In the genomic region with DNA sequence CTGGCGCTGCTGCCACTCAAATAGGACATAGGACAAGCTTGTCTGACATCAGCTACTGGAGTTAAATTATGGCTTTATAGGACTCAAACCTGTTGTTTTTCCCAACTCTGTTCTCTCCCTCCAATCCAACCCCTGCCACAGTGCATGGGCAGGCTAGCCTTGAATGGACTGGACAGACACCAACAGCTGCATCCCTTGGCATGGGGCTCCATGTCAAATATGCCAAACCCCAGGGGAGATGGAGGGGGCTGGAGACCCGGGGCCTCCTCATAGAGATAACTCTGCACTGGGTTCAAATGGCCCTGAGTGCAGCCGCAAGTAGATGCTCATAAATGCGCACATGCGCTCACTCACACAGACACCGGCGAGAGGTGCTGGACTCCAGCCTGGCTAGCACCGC, we compare ENCODE assay signal across 21 cellular contexts. TPM values are rescaled to one million over a fixed set of nuclear protein-coding genes. Genes with fewer than 3 reads are reported as not detected.
"Had no signal": no experiment of that assay in that cellular context is flagged by ENCODE, and none has a peak within 500 bp of the region (broad histone marks: within the 10 kb centered on the region; RNA-seq: fewer than 3 reads in every experiment).

No MANE protein-coding gene starts in this region.

- H3K27ac Mint-ChIP-seq: activated CD4-positive, alpha-beta memory T cell treated with anti-CD3 and anti-CD28 coated beads, Interleukin-2, amount 10 ng/mL, durations not matched to agents 7 days and 5 days; activated naive CD8-positive, alpha-beta T cell treated with anti-CD3 and anti-CD28 coated beads, Interleukin-2, amount 50 U/mL, for 24 hours; immature natural killer cell; natural killer cell treated with Interleukin-12 subunit alpha and Interleukin-12 subunit beta and Interleukin-15 and Interleukin-18, amount 100 ng/mL, for 72 hours; T-cell had no signal

- H3K4me3 ChIP-seq: lower lobe of right lung, right lobe of liver, spleen, tibial artery had no signal

- H3K36me3 Mint-ChIP-seq: natural killer cell treated with Interleukin-12 subunit alpha and Interleukin-12 subunit beta and Interleukin-15 and Interleukin-18, amount 100 ng/mL, for 72 hours had no signal

- H3K9me3 Mint-ChIP-seq: activated CD4-positive, alpha-beta memory T cell treated with anti-CD3 and anti-CD28 coated beads, Interleukin-2, amount 10 ng/mL, durations not matched to agents 7 days and 5 days; activated naive CD8-positive, alpha-beta T cell treated with anti-CD3 and anti-CD28 coated beads, Interleukin-2, amount 50 U/mL, for 24 hours; immature natural killer cell; natural killer cell treated with Interleukin-12 subunit alpha and Interleukin-12 subunit beta and Interleukin-15 and Interleukin-18, amount 100 ng/mL, for 72 hours; T-cell had no signal

- H3K27ac ChIP-seq: lower lobe of right lung, right lobe of liver had no signal

- H3K27me3 ChIP-seq: right lobe of liver, spleen, tibial artery had no signal

- DNase-seq: activated CD4-positive, alpha-beta memory T cell treated with anti-CD3 and anti-CD28 coated beads, Interleukin-2, amount 10 ng/mL, durations not matched to agents 7 days and 5 days; activated CD4-positive, alpha-beta T cell treated with anti-CD3 and anti-CD28 coated beads for 4 hours; activated CD4-positive, CD25-positive, alpha-beta regulatory T cell; activated effector memory CD4-positive, alpha-beta T cell treated with anti-CD3 and anti-CD28 coated beads, Interleukin-2, amount 50 U/mL, for 16 hours; activated naive CD4-positive, alpha-beta T cell treated with anti-CD3 and anti-CD28 coated beads, Interleukin-2, amount 50 U/mL, for 16 hours; activated naive CD8-positive, alpha-beta T cell treated with anti-CD3 and anti-CD28 coated beads, Interleukin-2, amount 50 U/mL, for 24 hours; cortex of kidney; immature natural killer cell; lower lobe of right lung; nucleus accumbens; right lobe of liver; spleen; stimulated activated CD4-positive, alpha-beta T cell treated with anti-CD3 and anti-CD28 coated beads, Interleukin-4, amount 100 ng/mL, for 1 hour; stimulated activated naive CD8-positive, alpha-beta T cell treated with anti-CD3 and anti-CD28 coated beads, Interleukin-15, Interleukin-2, amounts not matched to agents 100 U/mL and 50 U/mL, for 24 hours; T-cell; tibial artery had no signal

- H3K27me3 Mint-ChIP-seq: activated CD4-positive, alpha-beta memory T cell treated with anti-CD3 and anti-CD28 coated beads, Interleukin-2, amount 10 ng/mL, durations not matched to agents 7 days and 5 days; activated naive CD8-positive, alpha-beta T cell treated with anti-CD3 and anti-CD28 coated beads, Interleukin-2, amount 50 U/mL, for 24 hours; natural killer cell treated with Interleukin-12 subunit alpha and Interleukin-12 subunit beta and Interleukin-15 and Interleukin-18, amount 100 ng/mL, for 72 hours; T-cell had no signal

- H3K9me3 ChIP-seq: lower lobe of right lung, right lobe of liver, spleen, tibial artery had no signal

- H3K4me3 Mint-ChIP-seq: activated CD4-positive, alpha-beta memory T cell treated with anti-CD3 and anti-CD28 coated beads, Interleukin-2, amount 10 ng/mL, durations not matched to agents 7 days and 5 days; activated naive CD8-positive, alpha-beta T cell treated with anti-CD3 and anti-CD28 coated beads, Interleukin-2, amount 50 U/mL, for 24 hours; immature natural killer cell; natural killer cell treated with Interleukin-12 subunit alpha and Interleukin-12 subunit beta and Interleukin-15 and Interleukin-18, amount 100 ng/mL, for 72 hours; T-cell had no signal

RNA-seq across cellular contexts. Expression of a gene that starts 28.9 kb away (rescaled TPM):
- total RNA-seq: cerebellum, epithelial cell of proximal tubule, fibroblast of villous mesenchyme, kidney epithelial cell had no signal
